ENCODE assay signal across 16 cellular contexts in genomic region chrX:30858098-30858497, GRCh38. TPM values are rescaled to one million over a fixed set of nuclear protein-coding genes. Genes with fewer than 3 reads are reported as not detected.
A peak's percentile ranks its signal among the peaks of the same experiment; 100 is the strongest.
DNase-seq lines count a peak whose midpoint lies in the region; ATAC-seq and TF ChIP-seq lines count a peak whose summit lies in the region.
"Had no signal": no experiment of that assay in that cellular context is flagged by ENCODE, and none has a peak within 500 bp of the region (broad histone marks: within the 10 kb centered on the region; RNA-seq: fewer than 3 reads in every experiment).

No MANE protein-coding gene starts in this region.

- H3K4me3 ChIP-seq in GM23338 (no peak overlapping the region), HUES6 (ENCODE audit: low read depth, low read length) (peak overlapping the region; percentile 21; the same call in 1 of the 2 replicates), upper lobe of left lung (no peak overlapping the region), spleen (no peak overlapping the region)
- H3K4me3 ChIP-seq: BLaER1, HAP-1 had no signal

- TF ChIP-seq CTCF in GM23338 (conservative IDR thresholded peaks at IDR 0.05; ENCODE audit: low read depth in 2 of 2): no peak
- TF ChIP-seq CTCF in upper lobe of left lung (IDR thresholded peaks at IDR 0.05): no peak
- no peak for TF ChIP-seq CTCF in spleen (IDR thresholded peaks at IDR 0.05 in 8 of 11, conservative IDR thresholded peaks at IDR 0.05 in 3 of 11)

- peak overlapping the region; percentile 33; the same call in 1 of the 3 replicates for H3K4me3 Mint-ChIP-seq in GM23338
- H3K4me3 Mint-ChIP-seq in effector memory CD8-positive, alpha-beta T cell: no peak overlapping the region
- H3K4me3 Mint-ChIP-seq: CD8-positive, alpha-beta memory T cell had no signal

- no peaks in the 10 kb centered on the region for H4K20me1 ChIP-seq in GM23338 (replicated peaks; ENCODE audit: insufficient read depth)
- H4K20me1 ChIP-seq: BLaER1 had no signal

- no peak for TF ChIP-seq EP300 in upper lobe of left lung (IDR thresholded peaks at IDR 0.05)

- H3K4me2 ChIP-seq in GM23338: peak overlapping the region; percentile 41; the same call in 1 of the 2 replicates
- H3K4me2 ChIP-seq: BLaER1 had no signal

- H3K9me2 ChIP-seq in GM23338 (ENCODE audit: insufficient read depth): no peaks in the 10 kb centered on the region

- WGBS in upper lobe of left lung, 2 donors: 70 to 87% methylated on average over 1 of the region's 1 CpG
- 53 to 92% (median 73%) methylated on average over 1 of the region's 1 CpG for WGBS in spleen, 5 donors

- no peak overlapping the region for H3K9ac ChIP-seq in HUES6 (ENCODE audit: low read length)
- H3K9ac ChIP-seq: BLaER1 had no signal

- intact Hi-C loops in spleen (cut with DNase I; ENCODE audit: low total_unique reads): no loop called here

- peaks cover 24% of the 10 kb centered on the region for H3K4me1 Mint-ChIP-seq in GM23338
- H3K4me1 Mint-ChIP-seq in effector memory CD8-positive, alpha-beta T cell (ENCODE audit: low read depth in 2 of 2): peaks cover 1 to 6% of the 10 kb centered on the region in 2 donors

- H3K27me3 ChIP-seq in GM23338 (ENCODE audit: insufficient read depth) (no peaks in the 10 kb centered on the region), HUES6 (ENCODE audit: control insufficient read depth, insufficient read depth, low read length) (no peaks in the 10 kb centered on the region), upper lobe of left lung (no peaks in the 10 kb centered on the region), spleen (replicated peaks in 1 of 7) (no peaks in the 10 kb centered on the region)
- H3K27me3 ChIP-seq: BLaER1 had no signal

- peaks cover 28% of the 10 kb centered on the region for H3K36me3 Mint-ChIP-seq in GM23338 (ENCODE audit: low read depth)
- H3K36me3 Mint-ChIP-seq in effector memory CD8-positive, alpha-beta T cell (ENCODE audit: insufficient read depth): peaks cover 19% of the 10 kb centered on the region

- peaks cover 20% of the 10 kb centered on the region for H3K4me1 ChIP-seq in GM23338 (ENCODE audit: insufficient read depth)
- H3K4me1 ChIP-seq in HUES6 (ENCODE audit: control insufficient read depth, insufficient read depth, low read length): peaks cover 20% of the 10 kb centered on the region
- no peaks in the 10 kb centered on the region for H3K4me1 ChIP-seq in upper lobe of left lung
- no peaks in the 10 kb centered on the region for H3K4me1 ChIP-seq in spleen
- H3K4me1 ChIP-seq: BLaER1, Caco-2 had no signal

- H3K36me3 ChIP-seq in GM23338 (ENCODE audit: insufficient read depth) (no peaks in the 10 kb centered on the region), HUES6 (ENCODE audit: control insufficient read depth, insufficient read depth, low read length) (peaks cover 33% of the 10 kb centered on the region), upper lobe of left lung (peaks cover 0 to 22% (median 3%) of the 10 kb centered on the region in 4 donors), spleen (peaks cover 0 to 54% (median 11%) of the 10 kb centered on the region in 6 donors)

- no peak for TF ChIP-seq POLR2A in upper lobe of left lung (IDR thresholded peaks at IDR 0.05)
- no peak for TF ChIP-seq POLR2A in spleen (IDR thresholded peaks at IDR 0.05)

- peak overlapping the region; percentile 48; the same call in 1 of the 2 replicates for H3K27ac Mint-ChIP-seq in GM23338
- peak overlapping the region; percentile 19 to 27 for H3K27ac Mint-ChIP-seq in effector memory CD8-positive, alpha-beta T cell

- DNase-seq in GM23338 (ENCODE audit: low spot score): peak; percentile 7
- no peak for DNase-seq in effector memory CD8-positive, alpha-beta T cell
- peak; percentile 10 for DNase-seq in iPS-NIHi7 (ENCODE audit: extremely low spot score)
- DNase-seq in upper lobe of left lung: no peak
- no peak for DNase-seq in stimulated activated CD4-positive, alpha-beta T cell treated with anti-CD3 and anti-CD28 coated beads, Interleukin-4, amount 100 ng/mL, for 4 hours
- DNase-seq in spleen: no peak
- DNase-seq: 8988T; AML-193; Caco-2; CD8-positive, alpha-beta memory T cell; DND-41; GDM1; IMR-90 had no signal

- no peaks in the 10 kb centered on the region for H3F3A ChIP-seq in GM23338 (replicated peaks; ENCODE audit: low read depth)

- no peak overlapping the region for H2AFZ ChIP-seq in GM23338

- H3K9me3 ChIP-seq in HUES6 (ENCODE audit: control insufficient read depth, insufficient read depth, low read depth, low read length) (no peaks in the 10 kb centered on the region), upper lobe of left lung (no peaks in the 10 kb centered on the region), spleen (no peaks in the 10 kb centered on the region)
- H3K9me3 ChIP-seq: BLaER1, Caco-2, HAP-1 had no signal

- H3K9me3 Mint-ChIP-seq in GM23338: no peaks in the 10 kb centered on the region
- no peaks in the 10 kb centered on the region for H3K9me3 Mint-ChIP-seq in effector memory CD8-positive, alpha-beta T cell
- H3K9me3 Mint-ChIP-seq: CD8-positive, alpha-beta memory T cell had no signal

- no peaks in the 10 kb centered on the region for H3K79me2 ChIP-seq in GM23338 (replicated peaks; ENCODE audit: insufficient read depth)

- peaks cover 2% of the 10 kb centered on the region for H3K27me3 Mint-ChIP-seq in GM23338 (ENCODE audit: insufficient read depth, low read depth, poor library complexity)
- H3K27me3 Mint-ChIP-seq in effector memory CD8-positive, alpha-beta T cell: no peaks in the 10 kb centered on the region

- no peak overlapping the region for H3K27ac ChIP-seq in GM23338 (ENCODE audit: low read depth)
- peak overlapping the region; percentile 42; the same call in 1 of the 2 replicates for H3K27ac ChIP-seq in HUES6 (ENCODE audit: low read depth, low read length)
- H3K27ac ChIP-seq in upper lobe of left lung: no peak overlapping the region
- no peak overlapping the region for H3K27ac ChIP-seq in spleen
- H3K27ac ChIP-seq: BLaER1 had no signal

- ATAC-seq in GM23338 (peak; percentile 66), upper lobe of left lung (ENCODE audit: low FRiP score in 2 of 2) (no peak)
- no peak for ATAC-seq in effector memory CD8-positive, alpha-beta T cell (replicated peaks)

TF ChIP-seq in GM23338, 12 proteins besides CTCF, POLR2A, EP300 and RAD21:
- TF ChIP-seq EZH2phosphoT487 (IDR thresholded peaks at IDR 0.05; ENCODE audit: unreplicated experiment) (no peak), REST (IDR thresholded peaks at IDR 0.05; ENCODE audit: unreplicated experiment) (no peak), POLR2AphosphoS5 (IDR thresholded peaks at IDR 0.05; ENCODE audit: low read depth) (no peak), ZNF331 (CRISPR knock-in tag; IDR thresholded peaks at IDR 0.05; ENCODE audit: low read depth) (no peak)

RNA-seq across cellular contexts. Expression of gene TAB3, which starts 31.0 kb away (rescaled TPM):
- 9.1 and 21.7 TPM in 2 replicates for total RNA-seq in GM23338 (2014; rRNA removed; shearing (Covaris generic))
- polyA plus RNA-seq in GM23338 (2016; fragmentation: Nextera tagmentation; extraction: Ambion mirVana): 2.9 and 4.4 TPM in 2 replicates
- total RNA-seq in upper lobe of left lung: 10 to 100 TPM; 13.5 to 42.1 (median 18.8) TPM
- total RNA-seq in spleen: 10 to 100 TPM; 17.7 to 52.5 (median 23.8) TPM
- 1 to 10 TPM; 5.5 to 7.3 (median 6.8) TPM for polyA plus RNA-seq in spleen

Comparison
In these comparisons a context has a peak if more than half of its experiments do, and no peak if none do; other contexts are left out.
1. DNase-seq: peak in GM23338 (single experiment) and iPS-NIHi7 (single experiment); none in effector memory CD8-positive, alpha-beta T cell (0 of 3), upper lobe of left lung (0 of 2), stimulated activated CD4-positive, alpha-beta T cell treated with anti-CD3 and anti-CD28 coated beads, Interleukin-4, amount 100 ng/mL, for 4 hours (0 of 2) and spleen (single experiment).